8 cellular contexts compared by ENCODE assay signal in the genomic region with DNA sequence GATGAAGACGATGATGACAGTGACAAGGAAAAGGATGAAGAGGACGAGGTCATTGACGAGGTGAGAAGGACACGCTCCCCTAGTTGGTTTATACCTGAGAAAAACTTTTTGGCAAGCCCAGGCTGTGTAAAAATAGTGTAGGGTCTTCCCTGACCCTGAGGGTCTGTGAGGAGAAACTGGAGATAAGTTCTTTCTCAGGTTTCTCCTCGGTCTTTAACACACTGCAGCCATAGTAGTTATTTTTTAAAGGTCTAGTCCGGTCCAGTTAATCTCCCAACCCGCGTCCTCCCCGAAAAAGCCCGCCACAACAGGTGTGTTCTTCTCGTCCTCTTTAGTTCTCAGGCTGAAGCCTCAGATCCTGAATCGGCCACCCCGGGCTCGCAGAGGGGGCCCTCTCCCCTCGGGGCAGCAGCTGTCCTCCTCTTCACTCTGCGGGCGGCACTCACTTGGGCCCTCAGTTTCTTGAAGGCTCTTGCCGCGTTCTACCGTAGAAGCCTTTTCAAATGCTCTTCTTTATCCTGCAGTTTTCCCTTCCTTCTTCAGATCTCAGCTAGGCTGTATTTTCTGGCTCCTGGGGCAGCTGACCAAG. TPM values are rescaled to one million over a fixed set of nuclear protein-coding genes. Genes with fewer than 3 reads are reported as not detected.
DNase-seq lines count a peak whose midpoint lies in the region; ATAC-seq and TF ChIP-seq lines count a peak whose summit lies in the region.

No MANE protein-coding gene starts in this region.

- H3K27me3 Mint-ChIP-seq in activated CD4-positive, alpha-beta memory T cell treated with anti-CD3 and anti-CD28 coated beads for 36 hours: no peaks in the 10 kb centered on the region
- no peaks in the 10 kb centered on the region for H3K27me3 Mint-ChIP-seq in stimulated activated naive CD8-positive, alpha-beta T cell treated with anti-CD3 and anti-CD28 coated beads, Interleukin-15, amount 100 ng/mL, for 72 hours

- peak overlapping the region; percentile 84 for H3K4me2 ChIP-seq in DOHH2 (ENCODE audit: low read length)
- peak overlapping the region; percentile 99 for H3K4me2 ChIP-seq in hepatocyte

- peak; percentile 29 for DNase-seq in activated CD4-positive, alpha-beta memory T cell treated with anti-CD3 and anti-CD28 coated beads for 36 hours
- DNase-seq in hepatocyte (ENCODE audit: low spot score) (peak; percentile 25), D341Med (ENCODE audit: low spot score) (no peak)
- peak in 1 of 2 donors; percentile 13 for DNase-seq in stimulated activated naive CD8-positive, alpha-beta T cell treated with anti-CD3 and anti-CD28 coated beads, Interleukin-15, amount 100 ng/mL, for 72 hours

- intact Hi-C loops in activated CD4-positive, alpha-beta memory T cell treated with anti-CD3 and anti-CD28 coated beads for 36 hours (cut with micrococcal nuclease): loop anchor here (1.0 to 2.0 kb wide), 2 partner anchors 73 to 104 kb away; a partner anchor contains a TSS

- H3F3A ChIP-seq in DOHH2 (ENCODE audit: control insufficient read depth, insufficient read depth): no peaks in the 10 kb centered on the region

- H3K4me3 ChIP-seq in DOHH2 (ENCODE audit: low read length): peak overlapping the region; percentile 84
- H3K4me3 ChIP-seq in hepatocyte: peak overlapping the region; percentile 70

- WGBS in hepatocyte (ENCODE audit: low lambda C conversion rate, missing lambda C conversion rate): 2% methylated on average over 20 of the region's 20 CpGs

- ATAC-seq in HG02759 (IDR thresholded peaks at IDR 0.05; ENCODE audit: unreplicated experiment): peak; percentile 1
- peak; percentile 2 for ATAC-seq in stimulated activated naive CD8-positive, alpha-beta T cell treated with anti-CD3 and anti-CD28 coated beads, Interleukin-15, amount 100 ng/mL, for 72 hours
- no peak for ATAC-seq in GM18520 (IDR thresholded peaks at IDR 0.05; ENCODE audit: unreplicated experiment)
- ATAC-seq in GM19023 (IDR thresholded peaks at IDR 0.05; ENCODE audit: unreplicated experiment): no peak

- CTCF ChIA-PET in activated CD4-positive, alpha-beta memory T cell treated with anti-CD3 and anti-CD28 coated beads for 36 hours (lab: Charles Lee): interaction anchor here (0.6 kb wide), 1 partner anchor 968 kb away, joined by 3 read pairs; no protein-coding TSS in a partner anchor

- H3K79me2 ChIP-seq in DOHH2 (ENCODE audit: control insufficient read depth, low read length) (peaks cover 81% of the 10 kb centered on the region), hepatocyte (peaks cover 66% of the 10 kb centered on the region)

- H3K4me3 Mint-ChIP-seq in activated CD4-positive, alpha-beta memory T cell treated with anti-CD3 and anti-CD28 coated beads for 36 hours: no peak overlapping the region
- H3K4me3 Mint-ChIP-seq in stimulated activated naive CD8-positive, alpha-beta T cell treated with anti-CD3 and anti-CD28 coated beads, Interleukin-15, amount 100 ng/mL, for 72 hours: no peak overlapping the region

- H3K36me3 ChIP-seq in DOHH2 (ENCODE audit: control insufficient read depth, low read length) (peaks cover 65% of the 10 kb centered on the region), hepatocyte (replicated peaks; ENCODE audit: insufficient read depth, low read depth) (no peaks in the 10 kb centered on the region)

- H3K27me3 ChIP-seq in DOHH2 (ENCODE audit: control insufficient read depth, low read length) (no peaks in the 10 kb centered on the region), hepatocyte (no peaks in the 10 kb centered on the region)

- POLR2A ChIA-PET in activated CD4-positive, alpha-beta memory T cell treated with anti-CD3 and anti-CD28 coated beads for 36 hours (lab: Charles Lee): interaction anchor here (0.6 to 1.2 kb wide), 2 partner anchors 104 to 105 kb away, joined by 3 to 6 read pairs; a partner anchor contains a TSS

- peaks cover 17% of the 10 kb centered on the region for H3K36me3 Mint-ChIP-seq in activated CD4-positive, alpha-beta memory T cell treated with anti-CD3 and anti-CD28 coated beads for 36 hours

- H4K20me1 ChIP-seq in DOHH2 (ENCODE audit: control insufficient read depth, insufficient read depth, low read depth, low read length) (peaks cover 16% of the 10 kb centered on the region; the same call in 1 of the 2 replicates), hepatocyte (ENCODE audit: insufficient read depth, poor library complexity, severe bottlenecking) (peaks cover 3% of the 10 kb centered on the region)

- H3K9me3 ChIP-seq in DOHH2 (ENCODE audit: control insufficient read depth, insufficient read depth, low read length) (no peaks in the 10 kb centered on the region), hepatocyte (ENCODE audit: low read depth) (no peaks in the 10 kb centered on the region)

- H3K9me3 Mint-ChIP-seq in activated CD4-positive, alpha-beta memory T cell treated with anti-CD3 and anti-CD28 coated beads for 36 hours: no peaks in the 10 kb centered on the region
- H3K9me3 Mint-ChIP-seq in stimulated activated naive CD8-positive, alpha-beta T cell treated with anti-CD3 and anti-CD28 coated beads, Interleukin-15, amount 100 ng/mL, for 72 hours: no peaks in the 10 kb centered on the region

- peaks cover 31% of the 10 kb centered on the region for H3K4me1 ChIP-seq in DOHH2 (ENCODE audit: control insufficient read depth, low read length)
- H3K4me1 ChIP-seq in hepatocyte (ENCODE audit: insufficient read depth): peaks cover 17% of the 10 kb centered on the region

- peak overlapping the region; percentile 92 for H2AFZ ChIP-seq in hepatocyte

- no peak overlapping the region for H3K27ac Mint-ChIP-seq in activated CD4-positive, alpha-beta memory T cell treated with anti-CD3 and anti-CD28 coated beads for 36 hours
- H3K27ac Mint-ChIP-seq in stimulated activated naive CD8-positive, alpha-beta T cell treated with anti-CD3 and anti-CD28 coated beads, Interleukin-15, amount 100 ng/mL, for 72 hours: no peak overlapping the region

- H3K27ac ChIP-seq in DOHH2 (ENCODE audit: low read depth, low read length): peak overlapping the region; percentile 60
- H3K27ac ChIP-seq in hepatocyte: peak overlapping the region; percentile 97

- H3K9me2 ChIP-seq in DOHH2 (replicated peaks; ENCODE audit: control insufficient read depth, low read length): no peaks in the 10 kb centered on the region
- H3K9me2 ChIP-seq in hepatocyte (replicated peaks; ENCODE audit: insufficient read depth): no peaks in the 10 kb centered on the region

- TF ChIP-seq CTCF in DOHH2 (IDR thresholded peaks at IDR 0.05; ENCODE audit: low read depth, low read length, poor library complexity, severe bottlenecking) (no peak), hepatocyte (IDR thresholded peaks at IDR 0.05; ENCODE audit: poor library complexity) (no peak)

- H3K4me1 Mint-ChIP-seq in activated CD4-positive, alpha-beta memory T cell treated with anti-CD3 and anti-CD28 coated beads for 36 hours (ENCODE audit: low read depth): peaks cover 29% of the 10 kb centered on the region
- peaks cover 46% of the 10 kb centered on the region for H3K4me1 Mint-ChIP-seq in stimulated activated naive CD8-positive, alpha-beta T cell treated with anti-CD3 and anti-CD28 coated beads, Interleukin-15, amount 100 ng/mL, for 72 hours

RNA-seq across cellular contexts. Expression of a gene that starts 0.4 kb away (rescaled TPM):
- total RNA-seq in activated CD4-positive, alpha-beta memory T cell treated with anti-CD3 and anti-CD28 coated beads for 36 hours: 100 to 1,000 TPM in 1 of 2 experiments, 10 to 100 TPM in 1; 96.3 to 100 TPM
- total RNA-seq in hepatocyte: 45.0 and 51.5 TPM in 2 replicates
- 63.2 and 65.8 TPM in 2 replicates for polyA plus RNA-seq in hepatocyte

RNA-seq across cellular contexts. Expression of a gene that starts 0.7 kb away (rescaled TPM):
- 10 to 100 TPM; 35.0 to 38.3 TPM for total RNA-seq in activated CD4-positive, alpha-beta memory T cell treated with anti-CD3 and anti-CD28 coated beads for 36 hours
- total RNA-seq in hepatocyte: 52.9 and 55.7 TPM in 2 replicates
- 73.1 and 80.4 TPM in 2 replicates for polyA plus RNA-seq in hepatocyte

RNA-seq across cellular contexts. Expression of a gene that starts 48.1 kb away (rescaled TPM):
- total RNA-seq in activated CD4-positive, alpha-beta memory T cell treated with anti-CD3 and anti-CD28 coated beads for 36 hours: not detected
- not detected in 2 replicates for total RNA-seq in hepatocyte
- 0.21 and 0.22 TPM in 2 replicates for polyA plus RNA-seq in hepatocyte

RNA-seq across cellular contexts. Expression of a gene that starts 57.3 kb away (rescaled TPM):
- 10 to 100 TPM; 16.3 to 18.6 TPM for total RNA-seq in activated CD4-positive, alpha-beta memory T cell treated with anti-CD3 and anti-CD28 coated beads for 36 hours
- 47.1 and 50.8 TPM in 2 replicates for total RNA-seq in hepatocyte
- polyA plus RNA-seq in hepatocyte: 35.8 and 40.6 TPM in 2 replicates

Comparison
In these comparisons a context has a peak if more than half of its experiments do, and no peak if none do; other contexts are left out.
1. ATAC-seq: peak in HG02759 (single experiment) and stimulated activated naive CD8-positive, alpha-beta T cell treated with anti-CD3 and anti-CD28 coated beads, Interleukin-15, amount 100 ng/mL, for 72 hours (single experiment); none in GM18520 (single experiment) and GM19023 (single experiment).